ENCODE assay signal across 25 cellular contexts in genomic region chr12:130835436-130835835, GRCh38.
"Had no signal": no experiment of that assay in that cellular context is flagged by ENCODE, and none has a peak within 500 bp of the region (broad histone marks: within the 10 kb centered on the region; RNA-seq: fewer than 3 reads in every experiment).

No MANE protein-coding gene starts in this region.

- H3K4me3 Mint-ChIP-seq: activated naive CD4-positive, alpha-beta T cell treated with anti-CD3 and anti-CD28 coated beads for 36 hours; activated T-cell treated with anti-CD3 and anti-CD28 coated beads, Interleukin-2, amount 50 U/mL, for 72 hours; dendritic cell treated with granulocyte-macrophage colony-stimulating factor and Interleukin-4, amounts not matched to agents 40 ng/mL and 50 ng/mL, for 4 days; immature natural killer cell; mesothelial cell of epicardium; naive thymus-derived CD8-positive, alpha-beta T cell; stimulated activated naive B cell treated with anti-CD40 and anti-IgM and Interleukin-4, amounts not matched to agents 10 μg/mL and 1 μg/mL and 100 μg/mL, for 72 hours; type B pancreatic cell had no signal

- H3K27me3 Mint-ChIP-seq: naive thymus-derived CD8-positive, alpha-beta T cell; stimulated activated naive B cell treated with anti-CD40 and anti-IgM and Interleukin-4, amounts not matched to agents 10 μg/mL and 1 μg/mL and 100 μg/mL, for 72 hours had no signal

- H3K36me3 ChIP-seq: left lung, neutrophil, sigmoid colon, thoracic aorta, WERI-Rb-1 had no signal

- H3K9me3 Mint-ChIP-seq: activated naive CD4-positive, alpha-beta T cell treated with anti-CD3 and anti-CD28 coated beads for 36 hours; activated T-cell treated with anti-CD3 and anti-CD28 coated beads, Interleukin-2, amount 50 U/mL, for 72 hours; dendritic cell treated with granulocyte-macrophage colony-stimulating factor and Interleukin-4, amounts not matched to agents 40 ng/mL and 50 ng/mL, for 4 days; immature natural killer cell; mesothelial cell of epicardium; naive thymus-derived CD8-positive, alpha-beta T cell; stimulated activated naive B cell treated with anti-CD40 and anti-IgM and Interleukin-4, amounts not matched to agents 10 μg/mL and 1 μg/mL and 100 μg/mL, for 72 hours; type B pancreatic cell had no signal

- H3K27ac Mint-ChIP-seq: activated naive CD4-positive, alpha-beta T cell treated with anti-CD3 and anti-CD28 coated beads for 36 hours; activated T-cell treated with anti-CD3 and anti-CD28 coated beads, Interleukin-2, amount 50 U/mL, for 72 hours; dendritic cell treated with granulocyte-macrophage colony-stimulating factor and Interleukin-4, amounts not matched to agents 40 ng/mL and 50 ng/mL, for 4 days; immature natural killer cell; mesothelial cell of epicardium; naive thymus-derived CD8-positive, alpha-beta T cell; stimulated activated naive B cell treated with anti-CD40 and anti-IgM and Interleukin-4, amounts not matched to agents 10 μg/mL and 1 μg/mL and 100 μg/mL, for 72 hours; type B pancreatic cell had no signal

- H3K4me3 ChIP-seq: body of pancreas, hepatocyte, left lung, sigmoid colon, smooth muscle cell, thoracic aorta had no signal

- H3K4me2 ChIP-seq: hepatocyte, smooth muscle cell had no signal

- H3K9me3 ChIP-seq: body of pancreas, left lung, neutrophil, sigmoid colon, thoracic aorta had no signal

- H3K27ac ChIP-seq: body of pancreas, hepatocyte, left lung, neutrophil, parathyroid adenoma, sigmoid colon, thoracic aorta had no signal

- H3K9ac ChIP-seq: parathyroid adenoma had no signal

- H3K27me3 ChIP-seq: body of pancreas, hepatocyte, sigmoid colon had no signal

- H3K36me3 Mint-ChIP-seq: mesothelial cell of epicardium; stimulated activated naive B cell treated with anti-CD40 and anti-IgM and Interleukin-4, amounts not matched to agents 10 μg/mL and 1 μg/mL and 100 μg/mL, for 72 hours; type B pancreatic cell had no signal

- DNase-seq: activated CD4-positive, alpha-beta T cell treated with anti-CD3 and anti-CD28 coated beads for 1 hour; activated effector memory CD4-positive, alpha-beta T cell treated with Interleukin-2 at 50 U/mL for 16 hours; activated naive CD4-positive, alpha-beta T cell treated with anti-CD3 and anti-CD28 coated beads for 36 hours; activated T-cell treated with anti-CD3 and anti-CD28 coated beads, Interleukin-2, amount 50 U/mL, for 72 hours; amygdala; body of pancreas; effector CD4-positive, alpha-beta T cell; foreskin melanocyte; immature natural killer cell; kidney glomerular epithelial cell; left lung; naive thymus-derived CD8-positive, alpha-beta T cell; stimulated activated CD4-positive, alpha-beta T cell treated with anti-CD3 and anti-CD28 coated beads, Interleukin-15, amount 100 ng/mL, for 24 hours; stimulated activated naive B cell treated with anti-CD40 and anti-IgM and Interleukin-4, amounts not matched to agents 10 μg/mL and 1 μg/mL and 100 μg/mL, for 72 hours; T-helper 1 cell; WERI-Rb-1 had no signal
